20 cellular contexts compared by ENCODE assay signal in the genomic region with DNA sequence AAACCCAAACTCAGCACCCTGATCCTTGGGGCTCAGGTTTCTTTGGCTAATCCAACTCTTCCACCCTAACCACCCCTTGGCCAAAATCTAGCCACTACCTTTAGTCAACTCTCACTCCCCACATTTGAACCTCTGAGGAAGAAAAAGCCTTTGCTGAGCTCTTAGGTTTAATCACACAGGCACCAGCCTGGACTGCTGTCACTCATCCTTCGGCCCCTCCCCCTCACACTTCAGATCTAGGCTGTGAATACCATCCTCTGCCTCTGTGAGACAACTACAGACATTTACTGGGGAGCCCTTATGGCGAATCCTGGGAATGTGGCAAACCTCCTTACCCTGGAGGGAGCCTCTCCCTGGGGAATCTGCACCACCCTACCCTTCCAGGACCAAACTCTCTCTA. TPM values are rescaled to one million over a fixed set of nuclear protein-coding genes. Genes with fewer than 3 reads are reported as not detected.
DNase-seq lines count a peak whose midpoint lies in the region; ATAC-seq and TF ChIP-seq lines count a peak whose summit lies in the region.
"Had no signal": no experiment of that assay in that cellular context is flagged by ENCODE, and none has a peak within 500 bp of the region (broad histone marks: within the 10 kb centered on the region; RNA-seq: fewer than 3 reads in every experiment).

No MANE protein-coding gene starts in this region.

- H3K9me3 ChIP-seq in T-helper 17 cell (ENCODE audit: control insufficient read depth, low read length, poor library complexity, severe bottlenecking): no peaks in the 10 kb centered on the region
- H3K9me3 ChIP-seq: BLaER1, suprapubic skin had no signal

- CTCF ChIA-PET in activated CD8-positive, alpha-beta T cell treated with anti-CD3 and anti-CD28 coated beads for 36 hours (lab: Charles Lee): interaction anchor here (1.2 to 14.2 kb wide), 4 partner anchors 10 to 96 kb away, joined by 3 to 284 read pairs (median 38); no protein-coding TSS in a partner anchor
- CTCF ChIA-PET in activated CD8-positive, alpha-beta T cell treated with anti-CD3 and anti-CD28 coated beads, Interleukin-2, amount 10 ng/mL, durations not matched to agents 7 days and 5 days (lab: Charles Lee): interaction anchor here (1.4 to 10.7 kb wide), 6 partner anchors 14 to 164 kb away, joined by 4 to 206 read pairs (median 12); no protein-coding TSS in a partner anchor

- POLR2A ChIA-PET in activated CD8-positive, alpha-beta T cell treated with anti-CD3 and anti-CD28 coated beads for 36 hours (lab: Charles Lee): no interaction called here
- POLR2A ChIA-PET in activated CD8-positive, alpha-beta T cell treated with anti-CD3 and anti-CD28 coated beads, Interleukin-2, amount 10 ng/mL, durations not matched to agents 7 days and 5 days (lab: Charles Lee): interaction anchor here (0.6 to 2.0 kb wide), 4 partner anchors 14 to 154 kb away, joined by 3 to 6 read pairs (median 5); partner anchors contain the start of gene SLC16A13

- DNase-seq in activated CD8-positive, alpha-beta T cell treated with anti-CD3 and anti-CD28 coated beads for 36 hours: peak; percentile 44
- no peak for DNase-seq in activated CD8-positive, alpha-beta T cell treated with anti-CD3 and anti-CD28 coated beads, Interleukin-2, amount 10 ng/mL, durations not matched to agents 7 days and 5 days
- DNase-seq in T-helper 17 cell (no peak), neural crest cell (ENCODE audit: low read depth, low spot score) (no peak), NCI-H1436 treated with DMSO at 0.1 percent for 48 hours (lab: John Stamatoyannopoulos, UW) (no peak), AML-193 (lab: John Stamatoyannopoulos, UW) (no peak)
- DNase-seq: activated CD4-positive, alpha-beta T cell treated with anti-CD3 and anti-CD28 coated beads, Interleukin-2, amount 50 U/mL, for 48 hours; HCEC 1CT; head of caudate nucleus; Kasumi-1; natural killer cell; NCI-H1048; NCI-H2029; NK-92 treated with Interleukin-12 subunit alpha and Interleukin-12 subunit beta, amount 100 ng/mL, for 24 hours; stimulated activated CD4-positive, alpha-beta T cell treated with anti-CD3 and anti-CD28 coated beads, Interleukin-15, amount 100 ng/mL, for 24 hours had no signal

- H3K9me3 Mint-ChIP-seq in activated CD8-positive, alpha-beta T cell treated with anti-CD3 and anti-CD28 coated beads for 36 hours: no peaks in the 10 kb centered on the region
- H3K9me3 Mint-ChIP-seq in activated CD8-positive, alpha-beta T cell treated with anti-CD3 and anti-CD28 coated beads, Interleukin-2, amount 10 ng/mL, durations not matched to agents 7 days and 5 days (ENCODE audit: insufficient read depth): no peaks in the 10 kb centered on the region
- H3K9me3 Mint-ChIP-seq in neural crest cell: no peaks in the 10 kb centered on the region
- H3K9me3 Mint-ChIP-seq: natural killer cell; T-helper 2 cell treated with Interferon-gamma antibody and Interleukin-4, amounts not matched to agents 5 μg/mL and 100 μg/mL, for 36 hours had no signal

- peaks cover 9% of the 10 kb centered on the region for H3K36me3 Mint-ChIP-seq in activated CD8-positive, alpha-beta T cell treated with anti-CD3 and anti-CD28 coated beads for 36 hours (ENCODE audit: low read depth)
- H3K36me3 Mint-ChIP-seq in activated CD8-positive, alpha-beta T cell treated with anti-CD3 and anti-CD28 coated beads, Interleukin-2, amount 10 ng/mL, durations not matched to agents 7 days and 5 days (ENCODE audit: low read depth): peaks cover 32% of the 10 kb centered on the region
- H3K36me3 Mint-ChIP-seq in T-helper 17 cell (ENCODE audit: low read depth) (peaks cover 2% of the 10 kb centered on the region), neural crest cell (ENCODE audit: low read depth) (peaks cover 3% of the 10 kb centered on the region)

- H3K4me3 Mint-ChIP-seq in activated CD8-positive, alpha-beta T cell treated with anti-CD3 and anti-CD28 coated beads for 36 hours: no peak overlapping the region
- H3K4me3 Mint-ChIP-seq in activated CD8-positive, alpha-beta T cell treated with anti-CD3 and anti-CD28 coated beads, Interleukin-2, amount 10 ng/mL, durations not matched to agents 7 days and 5 days: no peak overlapping the region
- H3K4me3 Mint-ChIP-seq in T-helper 17 cell: no peak overlapping the region
- peak overlapping the region; percentile 56 for H3K4me3 Mint-ChIP-seq in neural crest cell
- H3K4me3 Mint-ChIP-seq: natural killer cell; T-helper 2 cell treated with Interferon-gamma antibody and Interleukin-4, amounts not matched to agents 5 μg/mL and 100 μg/mL, for 36 hours had no signal

- peaks cover 36% of the 10 kb centered on the region for H3K4me1 Mint-ChIP-seq in activated CD8-positive, alpha-beta T cell treated with anti-CD3 and anti-CD28 coated beads for 36 hours (ENCODE audit: low read depth)
- peaks cover 46% of the 10 kb centered on the region for H3K4me1 Mint-ChIP-seq in activated CD8-positive, alpha-beta T cell treated with anti-CD3 and anti-CD28 coated beads, Interleukin-2, amount 10 ng/mL, durations not matched to agents 7 days and 5 days (ENCODE audit: low read depth)
- peaks cover 39% of the 10 kb centered on the region for H3K4me1 Mint-ChIP-seq in T-helper 17 cell
- peaks cover 23% of the 10 kb centered on the region for H3K4me1 Mint-ChIP-seq in neural crest cell

- H3K27me3 Mint-ChIP-seq in activated CD8-positive, alpha-beta T cell treated with anti-CD3 and anti-CD28 coated beads for 36 hours: no peaks in the 10 kb centered on the region
- H3K27me3 Mint-ChIP-seq in activated CD8-positive, alpha-beta T cell treated with anti-CD3 and anti-CD28 coated beads, Interleukin-2, amount 10 ng/mL, durations not matched to agents 7 days and 5 days (ENCODE audit: low read depth): no peaks in the 10 kb centered on the region
- H3K27me3 Mint-ChIP-seq in T-helper 17 cell (no peaks in the 10 kb centered on the region), neural crest cell (ENCODE audit: low read depth) (no peaks in the 10 kb centered on the region)

- ATAC-seq in activated CD8-positive, alpha-beta T cell treated with anti-CD3 and anti-CD28 coated beads for 36 hours: no peak
- ATAC-seq in activated CD8-positive, alpha-beta T cell treated with anti-CD3 and anti-CD28 coated beads, Interleukin-2, amount 10 ng/mL, durations not matched to agents 7 days and 5 days: no peak
- ATAC-seq in T-helper 17 cell: no peak
- ATAC-seq: natural killer cell, sciatic nerve had no signal

- peak overlapping the region; percentile 4 for H3K27ac Mint-ChIP-seq in activated CD8-positive, alpha-beta T cell treated with anti-CD3 and anti-CD28 coated beads for 36 hours
- no peak overlapping the region for H3K27ac Mint-ChIP-seq in activated CD8-positive, alpha-beta T cell treated with anti-CD3 and anti-CD28 coated beads, Interleukin-2, amount 10 ng/mL, durations not matched to agents 7 days and 5 days
- H3K27ac Mint-ChIP-seq in T-helper 17 cell: peak overlapping the region; percentile 91
- H3K27ac Mint-ChIP-seq in neural crest cell (ENCODE audit: unreplicated experiment): no peak overlapping the region
- H3K27ac Mint-ChIP-seq: T-helper 2 cell treated with Interferon-gamma antibody and Interleukin-4, amounts not matched to agents 5 μg/mL and 100 μg/mL, for 36 hours had no signal

- intact Hi-C loops in activated CD8-positive, alpha-beta T cell treated with anti-CD3 and anti-CD28 coated beads for 36 hours (cut with micrococcal nuclease): no loop called here

- TF ChIP-seq CTCF in activated CD8-positive, alpha-beta T cell treated with anti-CD3 and anti-CD28 coated beads for 36 hours (IDR thresholded peaks at IDR 0.05): no peak
- no peak for TF ChIP-seq CTCF in neural crest cell (conservative IDR thresholded peaks at IDR 0.05)

RNA-seq across cellular contexts. Expression of gene RNASEK, which starts 5.3 kb away (rescaled TPM):
- 100 to 1,000 TPM in 1 of 2 experiments, 10 to 100 TPM in 1; 98.4 to 107 TPM for total RNA-seq in activated CD8-positive, alpha-beta T cell treated with anti-CD3 and anti-CD28 coated beads for 36 hours
- 100 to 1,000 TPM; 104 to 116 TPM for total RNA-seq in activated CD8-positive, alpha-beta T cell treated with anti-CD3 and anti-CD28 coated beads, Interleukin-2, amount 10 ng/mL, durations not matched to agents 7 days and 5 days
- total RNA-seq in T-helper 17 cell (100 to 1,000 TPM; 141 to 150 TPM), neural crest cell (143 and 157 TPM in 2 replicates)

RNA-seq across cellular contexts. Expression of gene ALOX12, which starts 11.3 kb away (rescaled TPM):
- not detected for total RNA-seq in activated CD8-positive, alpha-beta T cell treated with anti-CD3 and anti-CD28 coated beads for 36 hours
- not detected for total RNA-seq in activated CD8-positive, alpha-beta T cell treated with anti-CD3 and anti-CD28 coated beads, Interleukin-2, amount 10 ng/mL, durations not matched to agents 7 days and 5 days
- total RNA-seq in T-helper 17 cell (10 to 100 TPM in 1 of 2 donors, 1 to 10 TPM in 1; 1.2 to 32.0 TPM), neural crest cell (0.16 TPM in 1 of 2 replicates, not detected in the other)
- total RNA-seq: sciatic nerve, SK-MEL-5 had no signal

RNA-seq across cellular contexts. Expression of gene BCL6B, which starts 15.7 kb away (rescaled TPM):
- total RNA-seq in activated CD8-positive, alpha-beta T cell treated with anti-CD3 and anti-CD28 coated beads for 36 hours: 1 to 10 TPM; 1.2 to 2.4 TPM
- under 1 TPM; 0.47 to 0.63 TPM for total RNA-seq in activated CD8-positive, alpha-beta T cell treated with anti-CD3 and anti-CD28 coated beads, Interleukin-2, amount 10 ng/mL, durations not matched to agents 7 days and 5 days
- total RNA-seq in T-helper 17 cell (under 1 TPM in 1 of 2 donors, not detected in 1; 0.17 TPM), neural crest cell (0.41 and 0.42 TPM in 2 replicates)
- total RNA-seq: SK-MEL-5 had no signal

RNA-seq across cellular contexts. Expression of gene SLC16A13, which starts 28.7 kb away (rescaled TPM):
- 1 to 10 TPM; 4.8 to 5.9 TPM for total RNA-seq in activated CD8-positive, alpha-beta T cell treated with anti-CD3 and anti-CD28 coated beads for 36 hours
- 10 to 100 TPM; 14.8 to 15.0 TPM for total RNA-seq in activated CD8-positive, alpha-beta T cell treated with anti-CD3 and anti-CD28 coated beads, Interleukin-2, amount 10 ng/mL, durations not matched to agents 7 days and 5 days
- total RNA-seq in T-helper 17 cell (1 to 10 TPM; 3.3 to 4.6 TPM), neural crest cell (11.1 and 12.2 TPM in 2 replicates)

RNA-seq across cellular contexts. Expression of gene SLC16A11, which starts 36.7 kb away (rescaled TPM):
- total RNA-seq in activated CD8-positive, alpha-beta T cell treated with anti-CD3 and anti-CD28 coated beads for 36 hours: 1 to 10 TPM; 3.1 to 3.4 TPM
- under 1 TPM; 0.34 to 0.39 TPM for total RNA-seq in activated CD8-positive, alpha-beta T cell treated with anti-CD3 and anti-CD28 coated beads, Interleukin-2, amount 10 ng/mL, durations not matched to agents 7 days and 5 days
- total RNA-seq in T-helper 17 cell (under 1 TPM in 1 of 2 donors, not detected in 1; 0.40 TPM), neural crest cell (not detected in 2 replicates)
- total RNA-seq: SK-MEL-5 had no signal

Comparison
In these comparisons a context has a peak if more than half of its experiments do, and no peak if none do; other contexts are left out.
1. H3K27ac Mint-ChIP-seq: peak in activated CD8-positive, alpha-beta T cell treated with anti-CD3 and anti-CD28 coated beads for 36 hours (single experiment) and T-helper 17 cell (single experiment); none in activated CD8-positive, alpha-beta T cell treated with anti-CD3 and anti-CD28 coated beads, Interleukin-2, amount 10 ng/mL, durations not matched to agents 7 days and 5 days (single experiment) and neural crest cell (single experiment).